Comparison of ENCODE assay signal across 8 cellular contexts in genomic region chr3:32414527-32415202, GRCh38. TPM values are rescaled to one million over a fixed set of nuclear protein-coding genes. Genes with fewer than 3 reads are reported as not detected.
DNase-seq lines count a peak whose midpoint lies in the region; ATAC-seq and TF ChIP-seq lines count a peak whose summit lies in the region.

No MANE protein-coding gene starts in this region.

- H4K20me1 ChIP-seq in PC-3 (ENCODE audit: low read length) = no peaks in the 10 kb centered on the region

- peaks cover 5% of the 10 kb centered on the region; the same call in 1 of the 2 replicates for H3K36me3 ChIP-seq in PC-3 (ENCODE audit: low read depth, low read length)

- peak overlapping the region; percentile 31 for H3K27ac ChIP-seq in PC-3 (ENCODE audit: low read length)

- H3K9me2 ChIP-seq in PC-3 (replicated peaks; ENCODE audit: low read length) = no peaks in the 10 kb centered on the region

- POLR2A ChIA-PET in PC-3 (lab: Charles Lee; ENCODE audit: unreplicated experiment) = interaction anchor here (0.6 kb wide), 1 partner anchor 113 kb away, joined by 4 read pairs; no protein-coding TSS in a partner anchor

- peak overlapping the region; percentile 10; the same call in 1 of the 2 replicates for H3K4me2 ChIP-seq in PC-3 (ENCODE audit: low read length)

- TF ChIP-seq CTCF in PC-3 (conservative IDR thresholded peaks at IDR 0.05; ENCODE audit: low read depth, low read length) = no peak

- H2AFZ ChIP-seq in PC-3 (ENCODE audit: low read length) = no peak overlapping the region

- CTCF ChIA-PET in PC-3 (lab: Charles Lee) = interaction anchor here (0.8 kb wide), 1 partner anchor 40 kb away, joined by 3 read pairs; no protein-coding TSS in a partner anchor

- peaks cover 35% of the 10 kb centered on the region for H3K4me1 ChIP-seq in PC-3 (ENCODE audit: insufficient read depth, low read length)

- peaks cover 7% of the 10 kb centered on the region for H3F3A ChIP-seq in PC-3 (ENCODE audit: low read length, unreplicated experiment)

- intact Hi-C loops in PC-3 (cut with micrococcal nuclease) = no loop called here

- DNase-seq in activated CD4-positive, alpha-beta T cell treated with anti-CD3 and anti-CD28 coated beads for 4 hours = peak; percentile 37 to 44
- no peak for DNase-seq in activated CD4-positive, alpha-beta T cell treated with anti-CD3 and anti-CD28 coated beads, Interleukin-2, amount 50 U/mL, for 48 hours
- peak; percentile 77 for DNase-seq in PC-3
- DNase-seq in stimulated activated naive CD8-positive, alpha-beta T cell treated with anti-CD3 and anti-CD28 coated beads, Interleukin-15, Interleukin-2, amounts not matched to agents 100 U/mL and 50 U/mL, for 24 hours = no peak
- DNase-seq in SKM-1 (lab: John Stamatoyannopoulos, UW; ENCODE audit: unreplicated experiment) = no peak
- no peak for DNase-seq in iPS-NIHi7 (ENCODE audit: extremely low spot score)

- BruUV-seq in PC-3 (replicated peaks; lab: Mats Ljungman, UMichigan) = no TSS peak

- no peaks in the 10 kb centered on the region for H3K27me3 ChIP-seq in PC-3 (ENCODE audit: low read length)

- H3K4me3 ChIP-seq in PC-3 (ENCODE audit: low read length) = no peak overlapping the region

- H3K79me2 ChIP-seq in PC-3 (ENCODE audit: low read length) = peaks cover 96% of the 10 kb centered on the region

- ATAC-seq in PC-3 (peak; percentile 66), esophagus mucosa (peak; percentile 48), GM18870 (IDR thresholded peaks at IDR 0.05; ENCODE audit: unreplicated experiment) (no peak)
- peak; percentile 70 for ATAC-seq in stimulated activated naive CD8-positive, alpha-beta T cell treated with anti-CD3 and anti-CD28 coated beads, Interleukin-15, Interleukin-2, amounts not matched to agents 100 U/mL and 50 U/mL, for 24 hours

- no peaks in the 10 kb centered on the region for H3K9me3 ChIP-seq in PC-3 (ENCODE audit: low read length)

- H3K9ac ChIP-seq in PC-3 (ENCODE audit: low read length) = no peak overlapping the region

RNA-seq across cellular contexts. Expression of gene CMTM7, which starts 23.0 kb away (rescaled TPM):
- total RNA-seq in PC-3 (2014; rRNA removed) (37.1 and 71.0 TPM in 2 replicates), esophagus mucosa (1.2 TPM)

Comparison
In these comparisons a context has a peak if more than half of its experiments do, and no peak if none do; other contexts are left out.
1. DNase-seq: peak in activated CD4-positive, alpha-beta T cell treated with anti-CD3 and anti-CD28 coated beads for 4 hours (2 of 2) and PC-3 (single experiment); none in activated CD4-positive, alpha-beta T cell treated with anti-CD3 and anti-CD28 coated beads, Interleukin-2, amount 50 U/mL, for 48 hours (0 of 2), stimulated activated naive CD8-positive, alpha-beta T cell treated with anti-CD3 and anti-CD28 coated beads, Interleukin-15, Interleukin-2, amounts not matched to agents 100 U/mL and 50 U/mL, for 24 hours (single experiment), SKM-1 (single experiment) and iPS-NIHi7 (single experiment).
2. RNA of gene CMTM7, which starts 23.0 kb away (total RNA-seq): 37.1 to 71.0 TPM in PC-3; 1.2 TPM in esophagus mucosa (single experiment); every median in the first group is over 10 times any median in the second.